1 cellular context compared by ENCODE assay signal in the genomic region with DNA sequence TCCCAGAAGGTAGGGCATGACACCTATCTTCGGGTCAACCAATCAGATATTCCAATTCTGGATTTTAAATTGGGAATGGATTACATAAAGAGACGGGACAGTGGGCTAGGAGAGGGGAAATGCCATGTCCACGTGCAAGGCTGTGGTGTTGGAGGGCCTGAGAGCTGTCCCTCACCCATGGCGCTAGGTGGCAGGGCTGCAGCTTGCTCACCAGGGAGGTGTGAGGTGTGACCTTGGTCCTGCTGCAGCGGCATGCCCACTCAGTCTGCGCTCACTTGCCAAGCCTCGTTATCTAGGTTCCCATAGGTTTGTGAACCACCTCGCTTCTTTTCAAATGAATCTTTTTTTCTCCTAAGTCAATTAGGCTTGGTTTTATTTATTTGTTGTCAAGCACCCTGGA.
TF ChIP-seq lines count a peak whose summit lies in the region.

No MANE protein-coding gene starts in this region.

TF ChIP-seq in HepG2, 621 proteins besides CTCF, POLR2A, EP300 and RAD21 (continued from another document and continues in another):
- TF ChIP-seq, protein P1, sequence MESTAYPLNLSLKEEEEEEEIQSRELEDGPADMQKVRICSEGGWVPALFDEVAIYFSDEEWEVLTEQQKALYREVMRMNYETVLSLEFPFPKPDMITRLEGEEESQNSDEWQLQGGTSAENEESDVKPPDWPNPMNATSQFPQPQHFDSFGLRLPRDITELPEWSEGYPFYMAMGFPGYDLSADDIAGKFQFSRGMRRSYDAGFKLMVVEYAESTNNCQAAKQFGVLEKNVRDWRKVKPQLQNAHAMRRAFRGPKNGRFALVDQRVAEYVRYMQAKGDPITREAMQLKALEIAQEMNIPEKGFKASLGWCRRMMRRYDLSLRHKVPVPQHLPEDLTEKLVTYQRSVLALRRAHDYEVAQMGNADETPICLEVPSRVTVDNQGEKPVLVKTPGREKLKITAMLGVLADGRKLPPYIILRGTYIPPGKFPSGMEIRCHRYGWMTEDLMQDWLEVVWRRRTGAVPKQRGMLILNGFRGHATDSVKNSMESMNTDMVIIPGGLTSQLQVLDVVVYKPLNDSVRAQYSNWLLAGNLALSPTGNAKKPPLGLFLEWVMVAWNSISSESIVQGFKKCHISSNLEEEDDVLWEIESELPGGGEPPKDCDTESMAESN (CRISPR knock-in tag; conservative IDR thresholded peaks at IDR 0.05), result no peak
- TF ChIP-seq, protein P2, sequence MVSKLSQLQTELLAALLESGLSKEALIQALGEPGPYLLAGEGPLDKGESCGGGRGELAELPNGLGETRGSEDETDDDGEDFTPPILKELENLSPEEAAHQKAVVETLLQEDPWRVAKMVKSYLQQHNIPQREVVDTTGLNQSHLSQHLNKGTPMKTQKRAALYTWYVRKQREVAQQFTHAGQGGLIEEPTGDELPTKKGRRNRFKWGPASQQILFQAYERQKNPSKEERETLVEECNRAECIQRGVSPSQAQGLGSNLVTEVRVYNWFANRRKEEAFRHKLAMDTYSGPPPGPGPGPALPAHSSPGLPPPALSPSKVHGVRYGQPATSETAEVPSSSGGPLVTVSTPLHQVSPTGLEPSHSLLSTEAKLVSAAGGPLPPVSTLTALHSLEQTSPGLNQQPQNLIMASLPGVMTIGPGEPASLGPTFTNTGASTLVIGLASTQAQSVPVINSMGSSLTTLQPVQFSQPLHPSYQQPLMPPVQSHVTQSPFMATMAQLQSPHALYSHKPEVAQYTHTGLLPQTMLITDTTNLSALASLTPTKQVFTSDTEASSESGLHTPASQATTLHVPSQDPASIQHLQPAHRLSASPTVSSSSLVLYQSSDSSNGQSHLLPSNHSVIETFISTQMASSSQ (IDR thresholded peaks at IDR 0.05; ENCODE audit: low read depth), result no peak
- TF ChIP-seq, protein P2 (CRISPR knock-in tag; IDR thresholded peaks at IDR 0.05; ENCODE audit: borderline replicate concordance), result no peak
- TF ChIP-seq, protein P3, sequence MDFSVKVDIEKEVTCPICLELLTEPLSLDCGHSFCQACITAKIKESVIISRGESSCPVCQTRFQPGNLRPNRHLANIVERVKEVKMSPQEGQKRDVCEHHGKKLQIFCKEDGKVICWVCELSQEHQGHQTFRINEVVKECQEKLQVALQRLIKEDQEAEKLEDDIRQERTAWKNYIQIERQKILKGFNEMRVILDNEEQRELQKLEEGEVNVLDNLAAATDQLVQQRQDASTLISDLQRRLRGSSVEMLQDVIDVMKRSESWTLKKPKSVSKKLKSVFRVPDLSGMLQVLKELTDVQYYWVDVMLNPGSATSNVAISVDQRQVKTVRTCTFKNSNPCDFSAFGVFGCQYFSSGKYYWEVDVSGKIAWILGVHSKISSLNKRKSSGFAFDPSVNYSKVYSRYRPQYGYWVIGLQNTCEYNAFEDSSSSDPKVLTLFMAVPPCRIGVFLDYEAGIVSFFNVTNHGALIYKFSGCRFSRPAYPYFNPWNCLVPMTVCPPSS (IDR thresholded peaks at IDR 0.05), result no peak
- TF ChIP-seq HNF4A (CRISPR knock-in tag; IDR thresholded peaks at IDR 0.05) (no peak), ZNF296 (CRISPR knock-in tag; conservative IDR thresholded peaks at IDR 0.05) (no peak), ZNF589 (CRISPR knock-in tag; conservative IDR thresholded peaks at IDR 0.05) (no peak), IKZF4 (CRISPR knock-in tag; IDR thresholded peaks at IDR 0.05; ENCODE audit: borderline replicate concordance, low read depth, not compliant biosample characterization) (no peak), SP2 (CRISPR knock-in tag; IDR thresholded peaks at IDR 0.05) (no peak), ZNF552 (CRISPR knock-in tag; IDR thresholded peaks at IDR 0.05; ENCODE audit: borderline replicate concordance) (no peak), ZC3H13 (CRISPR knock-in tag; IDR thresholded peaks at IDR 0.05) (no peak), PITX1 (CRISPR knock-in tag; IDR thresholded peaks at IDR 0.05) (no peak), ZNF720 (CRISPR knock-in tag; IDR thresholded peaks at IDR 0.05) (0 out of 2 replicates have a peak, but pooled peaks have one; percentile 45), MZF1 (CRISPR knock-in tag; IDR thresholded peaks at IDR 0.05; ENCODE audit: borderline replicate concordance) (no peak), HOXA3 (CRISPR knock-in tag; IDR thresholded peaks at IDR 0.05) (peak; percentile 71; the same call in 1 of the 2 replicates), ZFX (CRISPR knock-in tag; IDR thresholded peaks at IDR 0.05; ENCODE audit: low read depth) (no peak), CBFB (CRISPR knock-in tag; IDR thresholded peaks at IDR 0.05) (0 out of 2 replicates have a peak, but pooled peaks have one; percentile 25), ZNF331 (CRISPR knock-in tag; IDR thresholded peaks at IDR 0.05) (no peak)
- TF ChIP-seq, protein P4, sequence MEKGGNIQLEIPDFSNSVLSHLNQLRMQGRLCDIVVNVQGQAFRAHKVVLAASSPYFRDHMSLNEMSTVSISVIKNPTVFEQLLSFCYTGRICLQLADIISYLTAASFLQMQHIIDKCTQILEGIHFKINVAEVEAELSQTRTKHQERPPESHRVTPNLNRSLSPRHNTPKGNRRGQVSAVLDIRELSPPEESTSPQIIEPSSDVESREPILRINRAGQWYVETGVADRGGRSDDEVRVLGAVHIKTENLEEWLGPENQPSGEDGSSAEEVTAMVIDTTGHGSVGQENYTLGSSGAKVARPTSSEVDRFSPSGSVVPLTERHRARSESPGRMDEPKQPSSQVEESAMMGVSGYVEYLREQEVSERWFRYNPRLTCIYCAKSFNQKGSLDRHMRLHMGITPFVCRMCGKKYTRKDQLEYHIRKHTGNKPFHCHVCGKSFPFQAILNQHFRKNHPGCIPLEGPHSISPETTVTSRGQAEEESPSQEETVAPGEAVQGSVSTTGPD (CRISPR knock-in tag; IDR thresholded peaks at IDR 0.05), result no peak
- TF ChIP-seq, protein P5, sequence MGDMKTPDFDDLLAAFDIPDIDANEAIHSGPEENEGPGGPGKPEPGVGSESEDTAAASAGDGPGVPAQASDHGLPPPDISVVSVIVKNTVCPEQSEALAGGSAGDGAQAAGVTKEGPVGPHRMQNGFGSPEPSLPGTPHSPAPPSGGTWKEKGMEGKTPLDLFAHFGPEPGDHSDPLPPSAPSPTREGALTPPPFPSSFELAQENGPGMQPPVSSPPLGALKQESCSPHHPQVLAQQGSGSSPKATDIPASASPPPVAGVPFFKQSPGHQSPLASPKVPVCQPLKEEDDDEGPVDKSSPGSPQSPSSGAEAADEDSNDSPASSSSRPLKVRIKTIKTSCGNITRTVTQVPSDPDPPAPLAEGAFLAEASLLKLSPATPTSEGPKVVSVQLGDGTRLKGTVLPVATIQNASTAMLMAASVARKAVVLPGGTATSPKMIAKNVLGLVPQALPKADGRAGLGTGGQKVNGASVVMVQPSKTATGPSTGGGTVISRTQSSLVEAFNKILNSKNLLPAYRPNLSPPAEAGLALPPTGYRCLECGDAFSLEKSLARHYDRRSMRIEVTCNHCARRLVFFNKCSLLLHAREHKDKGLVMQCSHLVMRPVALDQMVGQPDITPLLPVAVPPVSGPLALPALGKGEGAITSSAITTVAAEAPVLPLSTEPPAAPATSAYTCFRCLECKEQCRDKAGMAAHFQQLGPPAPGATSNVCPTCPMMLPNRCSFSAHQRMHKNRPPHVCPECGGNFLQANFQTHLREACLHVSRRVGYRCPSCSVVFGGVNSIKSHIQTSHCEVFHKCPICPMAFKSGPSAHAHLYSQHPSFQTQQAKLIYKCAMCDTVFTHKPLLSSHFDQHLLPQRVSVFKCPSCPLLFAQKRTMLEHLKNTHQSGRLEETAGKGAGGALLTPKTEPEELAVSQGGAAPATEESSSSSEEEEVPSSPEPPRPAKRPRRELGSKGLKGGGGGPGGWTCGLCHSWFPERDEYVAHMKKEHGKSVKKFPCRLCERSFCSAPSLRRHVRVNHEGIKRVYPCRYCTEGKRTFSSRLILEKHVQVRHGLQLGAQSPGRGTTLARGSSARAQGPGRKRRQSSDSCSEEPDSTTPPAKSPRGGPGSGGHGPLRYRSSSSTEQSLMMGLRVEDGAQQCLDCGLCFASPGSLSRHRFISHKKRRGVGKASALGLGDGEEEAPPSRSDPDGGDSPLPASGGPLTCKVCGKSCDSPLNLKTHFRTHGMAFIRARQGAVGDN (CRISPR knock-in tag; IDR thresholded peaks at IDR 0.05), result peak; percentile 71
- TF ChIP-seq, protein P6, sequence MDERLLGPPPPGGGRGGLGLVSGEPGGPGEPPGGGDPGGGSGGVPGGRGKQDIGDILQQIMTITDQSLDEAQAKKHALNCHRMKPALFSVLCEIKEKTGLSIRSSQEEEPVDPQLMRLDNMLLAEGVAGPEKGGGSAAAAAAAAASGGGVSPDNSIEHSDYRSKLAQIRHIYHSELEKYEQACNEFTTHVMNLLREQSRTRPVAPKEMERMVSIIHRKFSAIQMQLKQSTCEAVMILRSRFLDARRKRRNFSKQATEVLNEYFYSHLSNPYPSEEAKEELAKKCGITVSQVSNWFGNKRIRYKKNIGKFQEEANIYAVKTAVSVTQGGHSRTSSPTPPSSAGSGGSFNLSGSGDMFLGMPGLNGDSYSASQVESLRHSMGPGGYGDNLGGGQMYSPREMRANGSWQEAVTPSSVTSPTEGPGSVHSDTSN (CRISPR knock-in tag; IDR thresholded peaks at IDR 0.05), result no peak
- TF ChIP-seq, protein P7, sequence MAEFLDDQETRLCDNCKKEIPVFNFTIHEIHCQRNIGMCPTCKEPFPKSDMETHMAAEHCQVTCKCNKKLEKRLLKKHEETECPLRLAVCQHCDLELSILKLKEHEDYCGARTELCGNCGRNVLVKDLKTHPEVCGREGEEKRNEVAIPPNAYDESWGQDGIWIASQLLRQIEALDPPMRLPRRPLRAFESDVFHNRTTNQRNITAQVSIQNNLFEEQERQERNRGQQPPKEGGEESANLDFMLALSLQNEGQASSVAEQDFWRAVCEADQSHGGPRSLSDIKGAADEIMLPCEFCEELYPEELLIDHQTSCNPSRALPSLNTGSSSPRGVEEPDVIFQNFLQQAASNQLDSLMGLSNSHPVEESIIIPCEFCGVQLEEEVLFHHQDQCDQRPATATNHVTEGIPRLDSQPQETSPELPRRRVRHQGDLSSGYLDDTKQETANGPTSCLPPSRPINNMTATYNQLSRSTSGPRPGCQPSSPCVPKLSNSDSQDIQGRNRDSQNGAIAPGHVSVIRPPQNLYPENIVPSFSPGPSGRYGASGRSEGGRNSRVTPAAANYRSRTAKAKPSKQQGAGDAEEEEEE (CRISPR knock-in tag; IDR thresholded peaks at IDR 0.05; ENCODE audit: borderline replicate concordance), result no peak
- TF ChIP-seq, protein P8, sequence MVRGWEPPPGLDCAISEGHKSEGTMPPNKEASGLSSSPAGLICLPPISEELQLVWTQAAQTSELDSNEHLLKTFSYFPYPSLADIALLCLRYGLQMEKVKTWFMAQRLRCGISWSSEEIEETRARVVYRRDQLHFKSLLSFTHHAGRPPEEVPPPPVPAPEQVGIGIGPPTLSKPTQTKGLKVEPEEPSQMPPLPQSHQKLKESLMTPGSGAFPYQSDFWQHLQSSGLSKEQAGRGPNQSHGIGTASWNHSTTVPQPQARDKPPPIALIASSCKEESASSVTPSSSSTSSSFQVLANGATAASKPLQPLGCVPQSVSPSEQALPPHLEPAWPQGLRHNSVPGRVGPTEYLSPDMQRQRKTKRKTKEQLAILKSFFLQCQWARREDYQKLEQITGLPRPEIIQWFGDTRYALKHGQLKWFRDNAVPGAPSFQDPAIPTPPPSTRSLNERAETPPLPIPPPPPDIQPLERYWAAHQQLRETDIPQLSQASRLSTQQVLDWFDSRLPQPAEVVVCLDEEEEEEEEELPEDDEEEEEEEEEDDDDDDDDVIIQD (CRISPR knock-in tag; IDR thresholded peaks at IDR 0.05; ENCODE audit: low read depth), result no peak
- TF ChIP-seq, protein P9, sequence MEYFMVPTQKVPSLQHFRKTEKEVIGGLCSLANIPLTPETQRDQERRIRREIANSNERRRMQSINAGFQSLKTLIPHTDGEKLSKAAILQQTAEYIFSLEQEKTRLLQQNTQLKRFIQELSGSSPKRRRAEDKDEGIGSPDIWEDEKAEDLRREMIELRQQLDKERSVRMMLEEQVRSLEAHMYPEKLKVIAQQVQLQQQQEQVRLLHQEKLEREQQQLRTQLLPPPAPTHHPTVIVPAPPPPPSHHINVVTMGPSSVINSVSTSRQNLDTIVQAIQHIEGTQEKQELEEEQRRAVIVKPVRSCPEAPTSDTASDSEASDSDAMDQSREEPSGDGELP (IDR thresholded peaks at IDR 0.05; ENCODE audit: borderline replicate concordance, low read depth), result no peak
- TF ChIP-seq, protein P10, sequence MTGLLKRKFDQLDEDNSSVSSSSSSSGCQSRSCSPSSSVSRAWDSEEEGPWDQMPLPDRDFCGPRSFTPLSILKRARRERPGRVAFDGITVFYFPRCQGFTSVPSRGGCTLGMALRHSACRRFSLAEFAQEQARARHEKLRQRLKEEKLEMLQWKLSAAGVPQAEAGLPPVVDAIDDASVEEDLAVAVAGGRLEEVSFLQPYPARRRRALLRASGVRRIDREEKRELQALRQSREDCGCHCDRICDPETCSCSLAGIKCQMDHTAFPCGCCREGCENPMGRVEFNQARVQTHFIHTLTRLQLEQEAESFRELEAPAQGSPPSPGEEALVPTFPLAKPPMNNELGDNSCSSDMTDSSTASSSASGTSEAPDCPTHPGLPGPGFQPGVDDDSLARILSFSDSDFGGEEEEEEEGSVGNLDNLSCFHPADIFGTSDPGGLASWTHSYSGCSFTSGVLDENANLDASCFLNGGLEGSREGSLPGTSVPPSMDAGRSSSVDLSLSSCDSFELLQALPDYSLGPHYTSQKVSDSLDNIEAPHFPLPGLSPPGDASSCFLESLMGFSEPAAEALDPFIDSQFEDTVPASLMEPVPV (CRISPR knock-in tag; IDR thresholded peaks at IDR 0.05), result no peak
